Comparison of ENCODE assay signal across 8 cellular contexts in the genomic region with DNA sequence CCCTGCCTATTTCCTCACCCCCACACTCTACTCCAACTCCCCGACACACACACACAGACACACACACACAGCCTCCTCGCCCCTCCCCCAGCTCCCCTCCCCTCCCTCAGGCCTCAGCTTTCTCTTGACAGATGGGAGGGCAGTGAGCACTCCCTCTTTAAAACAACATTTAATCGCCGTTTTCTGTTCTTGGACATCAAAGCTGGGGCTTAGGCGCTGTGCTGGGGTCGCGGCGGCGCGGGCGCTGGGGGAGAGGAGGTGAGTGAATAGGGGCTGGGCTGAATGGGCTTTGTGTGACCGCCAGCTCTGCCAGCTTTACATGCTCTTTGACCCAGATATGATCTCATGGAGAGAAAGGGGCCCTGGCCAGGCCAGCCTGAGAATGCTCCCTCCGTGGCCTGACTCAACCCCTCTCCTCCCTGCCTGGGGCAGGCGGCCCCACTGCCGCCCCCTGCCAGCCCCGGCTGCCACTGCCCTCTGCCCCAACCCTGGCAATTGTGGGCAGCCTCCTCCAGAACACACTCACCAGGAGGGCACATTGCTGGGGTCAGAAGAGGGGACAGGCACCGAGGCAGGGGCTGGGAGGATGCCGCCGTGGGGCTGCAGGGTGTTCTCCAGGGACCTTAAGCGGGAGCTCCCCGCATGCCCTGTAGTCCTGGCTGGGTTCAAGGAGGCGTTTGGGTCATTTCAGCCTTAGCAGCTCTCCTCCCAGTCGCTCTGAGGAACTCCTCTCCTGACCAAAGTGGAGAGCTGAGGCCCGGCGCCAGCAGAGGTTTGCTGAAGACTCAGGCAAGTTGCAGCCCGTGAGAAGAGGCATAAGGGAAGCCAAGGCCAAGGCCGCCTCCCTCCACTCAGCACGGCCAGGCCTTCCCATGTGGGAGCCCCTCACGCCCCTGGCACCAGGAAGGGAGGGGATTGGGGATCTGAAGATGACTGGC. TPM values are rescaled to one million over a fixed set of nuclear protein-coding genes. Genes with fewer than 3 reads are reported as not detected.
A peak's percentile ranks its signal among the peaks of the same experiment; 100 is the strongest.
DNase-seq lines count a peak whose midpoint lies in the region; ATAC-seq and TF ChIP-seq lines count a peak whose summit lies in the region.

No MANE protein-coding gene starts in this region.

- peak overlapping the region; percentile 49 to 69 for H3K27ac ChIP-seq in esophagus (ENCODE audit: low read depth in 2 of 2, low read length in 1 of 2)
- H3K27ac ChIP-seq in mesodermal cell (ENCODE audit: low read depth, low read length, severe bottlenecking), result peak overlapping the region; percentile 54
- peak overlapping the region; percentile 69 to 72 for H3K27ac ChIP-seq in thoracic aorta

- H3K9me3 ChIP-seq in esophagus (ENCODE audit: control insufficient read depth in 2 of 2, insufficient read depth in 1 of 2, low read depth in 1 of 2, low read length in 1 of 2) (no peaks in the 10 kb centered on the region), mesodermal cell (ENCODE audit: control insufficient read depth, low read length) (no peaks in the 10 kb centered on the region), thoracic aorta (no peaks in the 10 kb centered on the region)

- H3K4me3 ChIP-seq in esophagus (ENCODE audit: low read depth in 1 of 2, low read length in 2 of 2) (no peak overlapping the region), mesodermal cell (ENCODE audit: extremely low read depth, insufficient read depth, low read length, poor library complexity, severe bottlenecking) (no peak overlapping the region), thoracic aorta (peak overlapping the region; percentile 26)

- DNase-seq in OCI-M1 (lab: John Stamatoyannopoulos, UW) (peak; percentile 63), thoracic aorta (ENCODE audit: low spot score) (no peak), glomerular visceral epithelial cell (ENCODE audit: extremely low spot score) (no peak), GM03348 (ENCODE audit: low spot score) (no peak)

- ATAC-seq in thoracic aorta (ENCODE audit: insufficient number of reproducible peaks, low FRiP score, low read depth) (peak; percentile 33), GM21825 (IDR thresholded peaks at IDR 0.05; ENCODE audit: unreplicated experiment) (no peak), GM21723 (IDR thresholded peaks at IDR 0.05; ENCODE audit: unreplicated experiment) (no peak)

- 44 to 55% methylated on average over 29 of the region's 29 CpGs for WGBS in esophagus, 2 donors
- 55 to 67% methylated on average over 20 to 26 of the region's 29 CpGs for WGBS in mesodermal cell (ENCODE audit: insufficient coverage in 2 of 2), 2 experiments

- H3K4me1 ChIP-seq in esophagus (ENCODE audit: control insufficient read depth in 2 of 2, insufficient read depth in 2 of 2, low read length in 1 of 2), result peaks cover 0 to 10% of the 10 kb centered on the region in 2 donors
- H3K4me1 ChIP-seq in mesodermal cell (ENCODE audit: control insufficient read depth, insufficient read depth, low read length, poor library complexity, severe bottlenecking), result peaks cover 11% of the 10 kb centered on the region
- peaks cover 40 to 66% of the 10 kb centered on the region in 2 donors for H3K4me1 ChIP-seq in thoracic aorta (ENCODE audit: control insufficient read depth in 1 of 2, low read depth in 2 of 2)

- TF ChIP-seq CTCF in thoracic aorta (IDR thresholded peaks at IDR 0.05), result no peak

- no peaks in the 10 kb centered on the region for H3K27me3 ChIP-seq in esophagus (ENCODE audit: control insufficient read depth in 1 of 2, insufficient read depth in 2 of 2, low read length in 2 of 2)
- no peaks in the 10 kb centered on the region for H3K27me3 ChIP-seq in thoracic aorta (replicated peaks; ENCODE audit: insufficient read depth)

- H3K36me3 ChIP-seq in esophagus (ENCODE audit: control insufficient read depth in 2 of 2, insufficient read depth in 2 of 2, low read length in 1 of 2) (no peaks in the 10 kb centered on the region), mesodermal cell (ENCODE audit: control insufficient read depth, insufficient read depth, low read length) (no peaks in the 10 kb centered on the region), thoracic aorta (peaks cover 24% of the 10 kb centered on the region)

RNA-seq across cellular contexts. Expression of a gene that starts 38.3 kb away (rescaled TPM):
- polyA plus RNA-seq in esophagus, result 10 to 100 TPM; 23.5 to 69.1 TPM
- polyA plus RNA-seq in mesodermal cell (2013, experiment 1 of 2), result 56.1 TPM
- polyA plus RNA-seq in mesodermal cell (2013, experiment 2 of 2), result 67.5 TPM
- total RNA-seq in thoracic aorta, result 1,000 to 10,000 TPM in 1 of 2 donors, 100 to 1,000 TPM in 1; 583 to 1,213 TPM
